Comparison of ENCODE assay signal across 16 cellular contexts in genomic region chr15:31207246-31207645, GRCh38.
A peak's percentile ranks its signal among the peaks of the same experiment; 100 is the strongest.
DNase-seq lines count a peak whose midpoint lies in the region; ATAC-seq and TF ChIP-seq lines count a peak whose summit lies in the region.
"Had no signal": no experiment of that assay in that cellular context is flagged by ENCODE, and none has a peak within 500 bp of the region (broad histone marks: within the 10 kb centered on the region; RNA-seq: fewer than 3 reads in every experiment).

No MANE protein-coding gene starts in this region.

- H3K4me3 Mint-ChIP-seq in activated naive CD8-positive, alpha-beta T cell treated with anti-CD3 and anti-CD28 coated beads, Interleukin-2, amount 10 ng/mL, durations not matched to agents 7 days and 5 days: no peak overlapping the region
- H3K4me3 Mint-ChIP-seq in activated naive CD8-positive, alpha-beta T cell treated with anti-CD3 and anti-CD28 coated beads, Interleukin-2, amount 50 U/mL, for 24 hours: no peak overlapping the region
- H3K4me3 Mint-ChIP-seq in activated CD4-positive, alpha-beta memory T cell treated with anti-CD3 and anti-CD28 coated beads, Interleukin-2, amount 10 ng/mL, durations not matched to agents 7 days and 5 days: no peak overlapping the region
- peak overlapping the region in 8 of 10 donors; percentile 10 to 49 (median 38) for H3K4me3 Mint-ChIP-seq in naive thymus-derived CD4-positive, alpha-beta T cell

- H3K4me3 ChIP-seq in Jurkat, Clone E6-1 (ENCODE audit: low read length): no peak overlapping the region
- no peak overlapping the region for H3K4me3 ChIP-seq in naive thymus-derived CD4-positive, alpha-beta T cell (ENCODE audit: low read length)
- no peak overlapping the region for H3K4me3 ChIP-seq in coronary artery
- no peak overlapping the region for H3K4me3 ChIP-seq in tibial artery

- H3K27me3 ChIP-seq in naive thymus-derived CD4-positive, alpha-beta T cell (ENCODE audit: control insufficient read depth in 2 of 2, insufficient read depth in 2 of 2, low read length in 2 of 2): no peaks in the 10 kb centered on the region
- peaks cover 0 to 24% of the 10 kb centered on the region in 2 donors for H3K27me3 ChIP-seq in tibial artery

- TF ChIP-seq CTCF in coronary artery (IDR thresholded peaks at IDR 0.05) (no peak), tibial artery (IDR thresholded peaks at IDR 0.05) (no peak)

- intact Hi-C loops in naive thymus-derived CD4-positive, alpha-beta T cell (cut with micrococcal nuclease): loop anchor here (1.0 to 5.0 kb wide), 4 partner anchors 9 to 119 kb away; partner anchors contain the start of gene KLF13 (in 1 of the 2)
- intact Hi-C loops in tibial artery (cut with DNase I; ENCODE audit: low total_unique reads): no loop called here

- no peaks in the 10 kb centered on the region for H3K36me3 ChIP-seq in naive thymus-derived CD4-positive, alpha-beta T cell (ENCODE audit: control insufficient read depth in 2 of 3, insufficient read depth in 3 of 3, low read length in 3 of 3)
- no peaks in the 10 kb centered on the region for H3K36me3 ChIP-seq in tibial artery

- peaks cover 27% of the 10 kb centered on the region for H3K4me1 Mint-ChIP-seq in activated naive CD8-positive, alpha-beta T cell treated with anti-CD3 and anti-CD28 coated beads, Interleukin-2, amount 10 ng/mL, durations not matched to agents 7 days and 5 days
- H3K4me1 Mint-ChIP-seq in activated naive CD8-positive, alpha-beta T cell treated with anti-CD3 and anti-CD28 coated beads, Interleukin-2, amount 50 U/mL, for 24 hours: peaks cover 20% of the 10 kb centered on the region
- H3K4me1 Mint-ChIP-seq in activated CD4-positive, alpha-beta memory T cell treated with anti-CD3 and anti-CD28 coated beads, Interleukin-2, amount 10 ng/mL, durations not matched to agents 7 days and 5 days: peaks cover 44% of the 10 kb centered on the region
- peaks cover 10 to 49% (median 45%) of the 10 kb centered on the region in 7 donors for H3K4me1 Mint-ChIP-seq in naive thymus-derived CD4-positive, alpha-beta T cell

- no peak overlapping the region for H3K27ac ChIP-seq in naive thymus-derived CD4-positive, alpha-beta T cell (ENCODE audit: low read depth, low read length)
- H3K27ac ChIP-seq in coronary artery (no peak overlapping the region), tibial artery (no peak overlapping the region)

- H3K27me3 Mint-ChIP-seq in activated naive CD8-positive, alpha-beta T cell treated with anti-CD3 and anti-CD28 coated beads, Interleukin-2, amount 10 ng/mL, durations not matched to agents 7 days and 5 days: peaks cover 4% of the 10 kb centered on the region
- H3K27me3 Mint-ChIP-seq in activated naive CD8-positive, alpha-beta T cell treated with anti-CD3 and anti-CD28 coated beads, Interleukin-2, amount 50 U/mL, for 24 hours: no peaks in the 10 kb centered on the region
- peaks cover 3% of the 10 kb centered on the region for H3K27me3 Mint-ChIP-seq in activated CD4-positive, alpha-beta memory T cell treated with anti-CD3 and anti-CD28 coated beads, Interleukin-2, amount 10 ng/mL, durations not matched to agents 7 days and 5 days
- peaks cover 0 to 12% (median 0%) of the 10 kb centered on the region in 5 donors for H3K27me3 Mint-ChIP-seq in naive thymus-derived CD4-positive, alpha-beta T cell

- peak overlapping the region; percentile 66 for H3K27ac Mint-ChIP-seq in activated naive CD8-positive, alpha-beta T cell treated with anti-CD3 and anti-CD28 coated beads, Interleukin-2, amount 10 ng/mL, durations not matched to agents 7 days and 5 days
- H3K27ac Mint-ChIP-seq in activated naive CD8-positive, alpha-beta T cell treated with anti-CD3 and anti-CD28 coated beads, Interleukin-2, amount 50 U/mL, for 24 hours: no peak overlapping the region
- H3K27ac Mint-ChIP-seq in activated CD4-positive, alpha-beta memory T cell treated with anti-CD3 and anti-CD28 coated beads, Interleukin-2, amount 10 ng/mL, durations not matched to agents 7 days and 5 days: peak overlapping the region; percentile 63
- peak overlapping the region; percentile 7 to 87 (median 78) for H3K27ac Mint-ChIP-seq in naive thymus-derived CD4-positive, alpha-beta T cell

- POLR2A ChIA-PET in activated naive CD8-positive, alpha-beta T cell treated with anti-CD3 and anti-CD28 coated beads, Interleukin-2, amount 10 ng/mL, durations not matched to agents 7 days and 5 days (lab: Charles Lee): interaction anchor here (1.0 kb wide), 2 partner anchors 119 to 228 kb away, joined by 4 to 6 read pairs; partner anchors contain the start of gene KLF13
- POLR2A ChIA-PET in activated CD4-positive, alpha-beta memory T cell treated with anti-CD3 and anti-CD28 coated beads, Interleukin-2, amount 10 ng/mL, durations not matched to agents 7 days and 5 days (lab: Charles Lee): interaction anchor here (0.7 to 1.3 kb wide), 4 partner anchors 119 to 276 kb away, joined by 3 to 9 read pairs (median 4); partner anchors contain the start of gene KLF13
- POLR2A ChIA-PET in naive thymus-derived CD4-positive, alpha-beta T cell (lab: Charles Lee): interaction anchor here (0.6 to 1.7 kb wide), 14 partner anchors 9 to 282 kb away, joined by 3 to 16 read pairs (median 4); partner anchors contain the start of gene KLF13

- ATAC-seq in activated naive CD8-positive, alpha-beta T cell treated with anti-CD3 and anti-CD28 coated beads, Interleukin-2, amount 10 ng/mL, durations not matched to agents 7 days and 5 days (ENCODE audit: low read depth): peak; percentile 87
- ATAC-seq in activated naive CD8-positive, alpha-beta T cell treated with anti-CD3 and anti-CD28 coated beads, Interleukin-2, amount 50 U/mL, for 24 hours: no peak
- ATAC-seq in naive thymus-derived CD4-positive, alpha-beta T cell: peak; percentile 97
- ATAC-seq in GM21737 (IDR thresholded peaks at IDR 0.05; ENCODE audit: unreplicated experiment): no peak
- ATAC-seq: Right ventricle myocardium inferior had no signal

- H3K36me3 Mint-ChIP-seq in activated naive CD8-positive, alpha-beta T cell treated with anti-CD3 and anti-CD28 coated beads, Interleukin-2, amount 10 ng/mL, durations not matched to agents 7 days and 5 days: peaks cover 11% of the 10 kb centered on the region
- no peaks in the 10 kb centered on the region for H3K36me3 Mint-ChIP-seq in activated naive CD8-positive, alpha-beta T cell treated with anti-CD3 and anti-CD28 coated beads, Interleukin-2, amount 50 U/mL, for 24 hours (ENCODE audit: low read depth)
- peaks cover 5% of the 10 kb centered on the region for H3K36me3 Mint-ChIP-seq in activated CD4-positive, alpha-beta memory T cell treated with anti-CD3 and anti-CD28 coated beads, Interleukin-2, amount 10 ng/mL, durations not matched to agents 7 days and 5 days (ENCODE audit: low read depth)
- peaks cover 0 to 20% (median 0%) of the 10 kb centered on the region in 5 donors for H3K36me3 Mint-ChIP-seq in naive thymus-derived CD4-positive, alpha-beta T cell

- CTCF ChIA-PET in activated CD4-positive, alpha-beta memory T cell treated with anti-CD3 and anti-CD28 coated beads, Interleukin-2, amount 10 ng/mL, durations not matched to agents 7 days and 5 days (lab: Charles Lee): interaction anchor here (1.0 to 3.8 kb wide), 4 partner anchors 8 to 282 kb away, joined by 3 to 23 read pairs (median 8); no protein-coding TSS in a partner anchor
- CTCF ChIA-PET in naive thymus-derived CD4-positive, alpha-beta T cell (lab: Charles Lee): interaction anchor here (0.6 to 8.7 kb wide), 8 partner anchors 8 to 281 kb away, joined by 3 to 117 read pairs (median 3); no protein-coding TSS in a partner anchor

- peaks cover 13 to 38% of the 10 kb centered on the region in 2 donors for H3K4me1 ChIP-seq in naive thymus-derived CD4-positive, alpha-beta T cell (ENCODE audit: control insufficient read depth in 2 of 2, insufficient read depth in 2 of 2, low read length in 2 of 2)
- H3K4me1 ChIP-seq in tibial artery: no peaks in the 10 kb centered on the region

- H3K9me3 Mint-ChIP-seq in activated naive CD8-positive, alpha-beta T cell treated with anti-CD3 and anti-CD28 coated beads, Interleukin-2, amount 10 ng/mL, durations not matched to agents 7 days and 5 days: peaks cover 5% of the 10 kb centered on the region
- no peaks in the 10 kb centered on the region for H3K9me3 Mint-ChIP-seq in activated naive CD8-positive, alpha-beta T cell treated with anti-CD3 and anti-CD28 coated beads, Interleukin-2, amount 50 U/mL, for 24 hours
- peaks cover 10% of the 10 kb centered on the region for H3K9me3 Mint-ChIP-seq in activated CD4-positive, alpha-beta memory T cell treated with anti-CD3 and anti-CD28 coated beads, Interleukin-2, amount 10 ng/mL, durations not matched to agents 7 days and 5 days
- peaks cover 0 to 10% (median 0%) of the 10 kb centered on the region in 11 donors for H3K9me3 Mint-ChIP-seq in naive thymus-derived CD4-positive, alpha-beta T cell

- H3K9me3 ChIP-seq in naive thymus-derived CD4-positive, alpha-beta T cell (ENCODE audit: control insufficient read depth in 2 of 3, low read length in 3 of 3): no peaks in the 10 kb centered on the region
- peaks cover 0 to 7% (median 0%) of the 10 kb centered on the region in 3 donors for H3K9me3 ChIP-seq in tibial artery

- DNase-seq in activated naive CD8-positive, alpha-beta T cell treated with anti-CD3 and anti-CD28 coated beads, Interleukin-2, amount 10 ng/mL, durations not matched to agents 7 days and 5 days: no peak
- DNase-seq in activated naive CD8-positive, alpha-beta T cell treated with anti-CD3 and anti-CD28 coated beads, Interleukin-2, amount 50 U/mL, for 24 hours: no peak
- peak; percentile 86 for DNase-seq in Jurkat, Clone E6-1 (ENCODE audit: low read depth, low spot score)
- peak; percentile 45 for DNase-seq in activated CD4-positive, alpha-beta memory T cell treated with anti-CD3 and anti-CD28 coated beads, Interleukin-2, amount 10 ng/mL, durations not matched to agents 7 days and 5 days
- DNase-seq in naive thymus-derived CD4-positive, alpha-beta T cell: peak in 7 of 9 donors; percentile 56 to 81 (median 70)
- DNase-seq in coronary artery (ENCODE audit: low spot score): no peak
- no peak for DNase-seq in tibial artery
- DNase-seq: ACHN, DMS 273 treated with DMSO at 0.1 percent for 48 hours, KG1, NCI-H1105, NCI-H1694 treated with DMSO at 0.1 percent for 48 hours, NCI-H446, NCI-H748 treated with DMSO at 0.1 percent for 48 hours had no signal

Comparison
In these comparisons a context has a peak if more than half of its experiments do, and no peak if none do; other contexts are left out.
1. ATAC-seq: peak in activated naive CD8-positive, alpha-beta T cell treated with anti-CD3 and anti-CD28 coated beads, Interleukin-2, amount 10 ng/mL, durations not matched to agents 7 days and 5 days (single experiment) and naive thymus-derived CD4-positive, alpha-beta T cell (single experiment); none in activated naive CD8-positive, alpha-beta T cell treated with anti-CD3 and anti-CD28 coated beads, Interleukin-2, amount 50 U/mL, for 24 hours (single experiment) and GM21737 (single experiment).
2. DNase-seq: peak in Jurkat, Clone E6-1 (single experiment), activated CD4-positive, alpha-beta memory T cell treated with anti-CD3 and anti-CD28 coated beads, Interleukin-2, amount 10 ng/mL, durations not matched to agents 7 days and 5 days (single experiment) and naive thymus-derived CD4-positive, alpha-beta T cell (7 of 9); none in activated naive CD8-positive, alpha-beta T cell treated with anti-CD3 and anti-CD28 coated beads, Interleukin-2, amount 10 ng/mL, durations not matched to agents 7 days and 5 days (single experiment), activated naive CD8-positive, alpha-beta T cell treated with anti-CD3 and anti-CD28 coated beads, Interleukin-2, amount 50 U/mL, for 24 hours (single experiment), coronary artery (single experiment) and tibial artery (0 of 2).
3. H3K4me3 Mint-ChIP-seq: peak in naive thymus-derived CD4-positive, alpha-beta T cell (8 of 10); none in activated naive CD8-positive, alpha-beta T cell treated with anti-CD3 and anti-CD28 coated beads, Interleukin-2, amount 10 ng/mL, durations not matched to agents 7 days and 5 days (single experiment), activated naive CD8-positive, alpha-beta T cell treated with anti-CD3 and anti-CD28 coated beads, Interleukin-2, amount 50 U/mL, for 24 hours (single experiment) and activated CD4-positive, alpha-beta memory T cell treated with anti-CD3 and anti-CD28 coated beads, Interleukin-2, amount 10 ng/mL, durations not matched to agents 7 days and 5 days (single experiment).